In genomic region chr1:42035205-42035829, GRCh38 we compare ENCODE assay signal across 1 cellular context.
A peak's percentile ranks its signal among the peaks of the same experiment; 100 is the strongest.
TF ChIP-seq lines count a peak whose summit lies in the region.

No MANE protein-coding gene starts in this region.

TF ChIP-seq in HEK293, 187 proteins besides CTCF, POLR2A, EP300 and RAD21 (continued from another document and continues in another):
- TF ChIP-seq ZBTB26 (tag by site-specific recombination; optimal IDR thresholded peaks at IDR 0.05) (peak; percentile 71), ZNF239 (tag by site-specific recombination; IDR thresholded peaks at IDR 0.05) (no peak), ZNF544 (tag by site-specific recombination; IDR thresholded peaks at IDR 0.05) (no peak), ZNF2 (tag by site-specific recombination; IDR thresholded peaks at IDR 0.05) (0 out of 2 replicates have a peak, but pooled peaks have one; percentile 38), ZFHX2 (tag by site-specific recombination; conservative IDR thresholded peaks at IDR 0.05) (peak; percentile 72), ZNF433 (tag by site-specific recombination; IDR thresholded peaks at IDR 0.05; ENCODE audit: low read depth) (no peak), ZNF555 (tag by site-specific recombination; conservative IDR thresholded peaks at IDR 0.05) (no peak), ZNF335 (tag by site-specific recombination; conservative IDR thresholded peaks at IDR 0.05) (peak; percentile 87), KLF10 (tag by site-specific recombination; IDR thresholded peaks at IDR 0.05) (peak; percentile 11; the same call in 1 of the 2 replicates), ZNF423 (tag by site-specific recombination; IDR thresholded peaks at IDR 0.05) (no peak), PRDM4 (tag by site-specific recombination; IDR thresholded peaks at IDR 0.05) (no peak), ZBTB20 (tag by site-specific recombination; IDR thresholded peaks at IDR 0.05) (peak; percentile 97), ZNF692 (tag by site-specific recombination; IDR thresholded peaks at IDR 0.05) (peak; percentile 90), KLF16 (tag by site-specific recombination; IDR thresholded peaks at IDR 0.05) (0 out of 2 replicates have a peak, but pooled peaks have one; percentile 36), HIC1 (tag by site-specific recombination; IDR thresholded peaks at IDR 0.05) (peak; percentile 67), ZXDB (tag by site-specific recombination; IDR thresholded peaks at IDR 0.05) (0 out of 2 replicates have a peak, but pooled peaks have one; percentile 43), ZBTB17 (tag by site-specific recombination; IDR thresholded peaks at IDR 0.05) (peak; percentile 29; the same call in 1 of the 2 replicates), ZBTB48 (tag by site-specific recombination; IDR thresholded peaks at IDR 0.05) (peak; percentile 36), ZBTB10 (tag by site-specific recombination; IDR thresholded peaks at IDR 0.05) (peak; percentile 88), KLF8 (tag by site-specific recombination; IDR thresholded peaks at IDR 0.05) (peak; percentile 29; the same call in 1 of the 2 replicates), KLF9 (tag by site-specific recombination; IDR thresholded peaks at IDR 0.05; ENCODE audit: low read depth) (peak; percentile 64), ZNF184 (tag by site-specific recombination; IDR thresholded peaks at IDR 0.05) (no peak), MZF1 (tag by site-specific recombination; IDR thresholded peaks at IDR 0.05; ENCODE audit: borderline replicate concordance) (no peak), REPIN1 (tag by site-specific recombination; IDR thresholded peaks at IDR 0.05; ENCODE audit: low read depth) (no peak), BCL6B (tag by site-specific recombination; IDR thresholded peaks at IDR 0.05) (no peak), SP3 (tag by site-specific recombination; IDR thresholded peaks at IDR 0.05) (peak; percentile 5; the same call in 1 of the 2 replicates), ZNF354C (tag by site-specific recombination; IDR thresholded peaks at IDR 0.05; ENCODE audit: borderline replicate concordance, low read depth) (no peak), ZNF26 (tag by site-specific recombination; IDR thresholded peaks at IDR 0.05) (no peak), PRDM10 (tag by site-specific recombination; IDR thresholded peaks at IDR 0.05) (peak; percentile 52), REST (tag by site-specific recombination; IDR thresholded peaks at IDR 0.05) (peak; percentile 28; the same call in 1 of the 2 replicates), ZNF623 (tag by site-specific recombination; IDR thresholded peaks at IDR 0.05) (no peak), ZNF449 (tag by site-specific recombination; IDR thresholded peaks at IDR 0.05) (no peak), ZNF561 (tag by site-specific recombination; IDR thresholded peaks at IDR 0.05; ENCODE audit: borderline replicate concordance) (peak; percentile 74; the same call in 1 of the 2 replicates), GLIS2 (tag by site-specific recombination; IDR thresholded peaks at IDR 0.05) (peak; percentile 97)
